14 cellular contexts compared by ENCODE assay signal in genomic region chr9:77999231-77999631, GRCh38. TPM values are rescaled to one million over a fixed set of nuclear protein-coding genes. Genes with fewer than 3 reads are reported as not detected.
DNase-seq lines count a peak whose midpoint lies in the region; ATAC-seq and TF ChIP-seq lines count a peak whose summit lies in the region.
"Had no signal": no experiment of that assay in that cellular context is flagged by ENCODE, and none has a peak within 500 bp of the region (broad histone marks: within the 10 kb centered on the region; RNA-seq: fewer than 3 reads in every experiment).

No MANE protein-coding gene starts in this region.

- H3K27ac ChIP-seq in dorsolateral prefrontal cortex (peak overlapping the region in 30 of 59 donors; percentile 1 to 63 (median 28)), osteoblast (ENCODE audit: low read depth, low read length) (peak overlapping the region; percentile 34), H9 (ENCODE audit: insufficient read length, low read depth, low read length) (no peak overlapping the region)

- H3K4me3 Mint-ChIP-seq in H9: no peak overlapping the region
- H3K4me3 Mint-ChIP-seq: activated CD4-positive, alpha-beta memory T cell treated with anti-CD3 and anti-CD28 coated beads for 36 hours; B cell had no signal

- H2BK12ac ChIP-seq in H9 (ENCODE audit: insufficient read length, low read depth, low read length): no peak overlapping the region

- no peak overlapping the region for H3K4ac ChIP-seq in H9 (ENCODE audit: low read depth, low read length)

- H4K91ac ChIP-seq in H9 (ENCODE audit: insufficient read length, low read depth, low read length): no peak overlapping the region

- H2BK15ac ChIP-seq in H9 (ENCODE audit: low read depth, low read length): no peak overlapping the region

- no peak overlapping the region for H4K8ac ChIP-seq in H9 (replicated peaks; ENCODE audit: insufficient read length, low read depth, low read length)

- no peaks in the 10 kb centered on the region for H3K36me3 ChIP-seq in osteoblast (ENCODE audit: insufficient read depth, low read length)

- H2BK5ac ChIP-seq in H9 (ENCODE audit: insufficient read length, low read length): no peak overlapping the region

- no peak overlapping the region for H4K5ac ChIP-seq in H9 (ENCODE audit: insufficient read length, low read depth, low read length)

- peaks cover 4 to 15% of the 10 kb centered on the region in 2 experiments for H3K4me1 Mint-ChIP-seq in H9

- H3K4me3 ChIP-seq in dorsolateral prefrontal cortex: no peak overlapping the region
- H3K4me3 ChIP-seq in osteoblast (ENCODE audit: insufficient read depth, low read length): no peak overlapping the region

- H3K27ac Mint-ChIP-seq in H9: no peak overlapping the region; a peak in 1 of 7 replicates
- H3K27ac Mint-ChIP-seq: activated CD4-positive, alpha-beta memory T cell treated with anti-CD3 and anti-CD28 coated beads for 36 hours; B cell had no signal

- no peak overlapping the region for H3T11ph ChIP-seq in H9 (ENCODE audit: low read length)

- no peaks in the 10 kb centered on the region for H3K27me3 ChIP-seq in dorsolateral prefrontal cortex
- H3K27me3 ChIP-seq in osteoblast (ENCODE audit: insufficient read depth, low read length): no peaks in the 10 kb centered on the region
- H3K27me3 ChIP-seq in H9 (ENCODE audit: insufficient read depth, low read length): no peaks in the 10 kb centered on the region

- H3K4me2 ChIP-seq in osteoblast (ENCODE audit: insufficient read depth, low read length) (peak overlapping the region; percentile 53), H9 (ENCODE audit: insufficient read depth, insufficient read length, low read length) (no peak overlapping the region)

- no CpG with 5 or more reads among the region's 2 CpGs for WGBS in H9 (ENCODE audit: extremely low coverage, insufficient read length, low lambda C conversion rate)

- H3K18ac ChIP-seq in H9 (ENCODE audit: insufficient read length, low read depth, low read length): no peak overlapping the region

- H3K23ac ChIP-seq in H9 (ENCODE audit: insufficient read length, low read depth, low read length): no peak overlapping the region

- TF ChIP-seq CTCF in dorsolateral prefrontal cortex (IDR thresholded peaks at IDR 0.05 in 54 of 56, conservative IDR thresholded peaks at IDR 0.05 in 2 of 56; ENCODE audit: low read depth in 1 of 56, partially characterized antibody in 56 of 56): no peak
- no peak for TF ChIP-seq CTCF in osteoblast (IDR thresholded peaks at IDR 0.05; ENCODE audit: extremely low read depth, low read depth, low read length)
- no peak for TF ChIP-seq CTCF in H9 (conservative IDR thresholded peaks at IDR 0.05)

- H3K56ac ChIP-seq in H9 (ENCODE audit: insufficient read length, low read depth, low read length): no peak overlapping the region

- no peaks in the 10 kb centered on the region for H3K23me2 ChIP-seq in H9 (ENCODE audit: insufficient read length, low read depth, low read length, poor library complexity, severe bottlenecking)

- no peaks in the 10 kb centered on the region; a peak in 2 of 7 replicates for H3K36me3 Mint-ChIP-seq in H9 (ENCODE audit: insufficient read depth in 1 of 3, low read depth in 3 of 3)

- H2BK20ac ChIP-seq in H9 (ENCODE audit: low read depth, low read length, poor library complexity, severe bottlenecking): no peak overlapping the region

- H2AFZ ChIP-seq in osteoblast (ENCODE audit: low read length) (no peak overlapping the region), H9 (ENCODE audit: low read length) (no peak overlapping the region)

- no peaks in the 10 kb centered on the region for H3K27me3 Mint-ChIP-seq in H9 (ENCODE audit: low read depth)
- H3K27me3 Mint-ChIP-seq: activated CD4-positive, alpha-beta memory T cell treated with anti-CD3 and anti-CD28 coated beads for 36 hours had no signal

- no peak overlapping the region for H2AK5ac ChIP-seq in H9 (ENCODE audit: insufficient read length, low read length)

- H3K9me3 ChIP-seq in osteoblast (ENCODE audit: low read depth, low read length): no peaks in the 10 kb centered on the region
- H3K9me3 ChIP-seq in H9 (ENCODE audit: control insufficient read depth, low read depth, low read length): no peaks in the 10 kb centered on the region

- peaks cover 24% of the 10 kb centered on the region for H3K4me1 ChIP-seq in osteoblast (ENCODE audit: insufficient read depth, low read length)
- no peaks in the 10 kb centered on the region for H3K4me1 ChIP-seq in H9 (ENCODE audit: insufficient read depth, low read length)

- no peak overlapping the region for H3K14ac ChIP-seq in H9 (ENCODE audit: insufficient read depth, low read length)

- H2BK120ac ChIP-seq in H9 (ENCODE audit: low read depth, low read length, poor library complexity, severe bottlenecking): no peak overlapping the region

- H3K9ac ChIP-seq in H9 (ENCODE audit: extremely low read depth, insufficient read length, low read length): no peak overlapping the region

- peaks cover 94% of the 10 kb centered on the region for H3K79me2 ChIP-seq in osteoblast (ENCODE audit: insufficient read depth, low read length)
- peaks cover 2% of the 10 kb centered on the region; the same call in 1 of the 2 replicates for H3K79me2 ChIP-seq in H9 (ENCODE audit: insufficient read depth, low read length)

- ATAC-seq in HG02970 (IDR thresholded peaks at IDR 0.05; ENCODE audit: low FRiP score, unreplicated experiment): no peak

- peak; percentile 26 for DNase-seq in AG20443 (ENCODE audit: low spot score)
- DNase-seq in M059J (ENCODE audit: low read depth): peak; percentile 46
- no peak for DNase-seq in dorsolateral prefrontal cortex
- no peak for DNase-seq in osteoblast (ENCODE audit: insufficient read length, low spot score, missing footprints)
- no peak for DNase-seq in SKM-1 treated with dmso at 0.1 percent for 144 hours (lab: John Stamatoyannopoulos, UW; ENCODE audit: unreplicated experiment)
- no peak for DNase-seq in H9
- DNase-seq in stimulated activated CD4-positive, alpha-beta T cell treated with anti-CD3 and anti-CD28 coated beads, Interleukin-4, amount 100 ng/mL, for 4 hours: no peak
- DNase-seq: activated CD4-positive, alpha-beta memory T cell treated with anti-CD3 and anti-CD28 coated beads for 36 hours; activated gamma-delta T cell treated with Interleukin-2 at 50 U/mL for 16 hours; mesendoderm; NCI-H510A treated with DMSO at 0.1 percent for 48 hours; T-helper 9 cell had no signal

- intact Hi-C loops in dorsolateral prefrontal cortex (cut with DNase I): no loop called here

- peaks cover 20% of the 10 kb centered on the region for H4K20me1 ChIP-seq in osteoblast (ENCODE audit: insufficient read depth, low read length)
- no peaks in the 10 kb centered on the region for H4K20me1 ChIP-seq in H9 (ENCODE audit: control insufficient read depth, insufficient read depth, insufficient read length)

- H3K9me3 Mint-ChIP-seq in H9: no peaks in the 10 kb centered on the region
- H3K9me3 Mint-ChIP-seq: activated CD4-positive, alpha-beta memory T cell treated with anti-CD3 and anti-CD28 coated beads for 36 hours had no signal

- peaks cover 7% of the 10 kb centered on the region for H3K79me1 ChIP-seq in H9 (ENCODE audit: insufficient read depth, low read depth, low read length, poor library complexity, severe bottlenecking)

RNA-seq across cellular contexts. Expression of gene GNAQ, which starts 32.4 kb away (rescaled TPM):
- total RNA-seq in M059J (2014; rRNA removed; shearing (Covaris generic)): 21.4 and 39.2 TPM in 2 replicates
- total RNA-seq in dorsolateral prefrontal cortex (100 to 1,000 TPM; 111 to 197 (median 146) TPM), osteoblast (63.9 and 64.8 TPM in 2 replicates), H9 (2021) (48.6 and 51.5 TPM in 2 replicates)

Comparison
In these comparisons a context has a peak if more than half of its experiments do, and no peak if none do; other contexts are left out.
1. DNase-seq: peak in AG20443 (single experiment) and M059J (single experiment); none in dorsolateral prefrontal cortex (0 of 10), osteoblast (single experiment), SKM-1 treated with dmso at 0.1 percent for 144 hours (single experiment), H9 (single experiment) and stimulated activated CD4-positive, alpha-beta T cell treated with anti-CD3 and anti-CD28 coated beads, Interleukin-4, amount 100 ng/mL, for 4 hours (0 of 2).